In the genomic region with DNA sequence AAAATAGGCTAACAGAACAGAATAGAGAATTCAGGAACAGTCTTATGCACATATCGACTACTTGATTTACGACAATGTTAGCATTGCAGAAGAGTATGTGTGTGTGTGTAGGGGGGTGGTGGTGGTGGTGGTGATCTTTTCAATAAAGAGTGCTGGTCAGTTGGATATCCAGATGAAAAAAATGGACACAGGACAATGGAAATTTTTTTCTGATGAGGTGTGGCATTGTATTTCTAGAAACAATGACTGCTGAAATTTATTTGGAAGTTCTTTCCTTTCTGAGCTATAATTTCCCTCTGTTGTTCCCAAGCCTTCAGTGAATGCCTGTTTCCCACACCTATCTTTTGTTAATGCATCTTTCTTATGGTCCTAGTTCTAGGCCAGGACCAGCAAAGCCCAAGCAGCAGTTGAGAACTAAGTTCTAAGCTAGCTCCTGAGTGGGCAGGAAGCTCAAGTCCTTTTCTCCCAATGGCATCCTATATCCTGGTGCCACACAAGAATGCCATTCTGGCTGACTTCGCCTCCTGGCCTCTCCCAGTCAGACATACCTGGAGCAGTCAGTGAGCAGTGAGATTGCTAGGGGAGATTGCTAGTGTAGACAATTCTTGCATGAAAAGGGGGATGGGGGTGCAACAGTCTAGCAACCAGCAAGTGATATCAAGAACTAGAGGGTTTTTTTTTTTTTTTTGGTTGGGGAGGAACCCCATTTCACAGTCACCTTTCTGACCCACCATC, we compare ENCODE assay signal across 18 cellular contexts. TPM values are rescaled to one million over a fixed set of nuclear protein-coding genes. Genes with fewer than 3 reads are reported as not detected.
DNase-seq lines count a peak whose midpoint lies in the region.
"Had no signal": no experiment of that assay in that cellular context is flagged by ENCODE, and none has a peak within 500 bp of the region (broad histone marks: within the 10 kb centered on the region; RNA-seq: fewer than 3 reads in every experiment).

No MANE protein-coding gene starts in this region.

- no peak overlapping the region for H3K27ac Mint-ChIP-seq in activated T-cell treated with anti-CD3 and anti-CD28 coated beads, Interleukin-2, amount 50 U/mL, for 24 hours

- H3K36me3 ChIP-seq in neuronal stem cell (replicated peaks in 1 of 2; ENCODE audit: control insufficient read depth in 2 of 2, insufficient read depth in 2 of 2, low read length in 2 of 2) = no peaks in the 10 kb centered on the region
- H3K36me3 ChIP-seq: cardiac muscle cell, esophagus squamous epithelium, upper lobe of right lung had no signal

- H2AK5ac ChIP-seq in neuronal stem cell (ENCODE audit: low read depth, low read length) = no peak overlapping the region

- peak overlapping the region; percentile 32 for H3K4me3 Mint-ChIP-seq in activated T-cell treated with anti-CD3 and anti-CD28 coated beads, Interleukin-2, amount 50 U/mL, for 24 hours

- H2AFZ ChIP-seq in neuronal stem cell (ENCODE audit: low read length) = no peak overlapping the region

- no peaks in the 10 kb centered on the region for H3K36me3 Mint-ChIP-seq in activated T-cell treated with anti-CD3 and anti-CD28 coated beads, Interleukin-2, amount 50 U/mL, for 24 hours (ENCODE audit: low read depth)

- peaks cover 8 to 45% (median 24%) of the 10 kb centered on the region in 3 experiments for H3K27me3 ChIP-seq in neuronal stem cell (ENCODE audit: control insufficient read depth in 3 of 3, insufficient read depth in 3 of 3, low read depth in 1 of 3, low read length in 3 of 3)

- H3K9ac ChIP-seq in neuronal stem cell (ENCODE audit: low read depth, low read length, poor library complexity) = no peak overlapping the region
- H3K9ac ChIP-seq: parathyroid adenoma had no signal

- H3K9me3 Mint-ChIP-seq in activated T-cell treated with anti-CD3 and anti-CD28 coated beads, Interleukin-2, amount 50 U/mL, for 24 hours = peaks cover 20% of the 10 kb centered on the region

- H3K4me2 ChIP-seq in neuronal stem cell (ENCODE audit: insufficient read depth, low read length, poor library complexity, severe bottlenecking) = no peak overlapping the region

- H3K14ac ChIP-seq in neuronal stem cell (ENCODE audit: low read length) = no peak overlapping the region

- H3K18ac ChIP-seq in neuronal stem cell (ENCODE audit: low read length) = no peak overlapping the region

- peaks cover 36% of the 10 kb centered on the region for H3K4me1 Mint-ChIP-seq in activated T-cell treated with anti-CD3 and anti-CD28 coated beads, Interleukin-2, amount 50 U/mL, for 24 hours (ENCODE audit: low read depth)

- peaks cover 57% of the 10 kb centered on the region for H3K27me3 Mint-ChIP-seq in activated T-cell treated with anti-CD3 and anti-CD28 coated beads, Interleukin-2, amount 50 U/mL, for 24 hours

- H2BK15ac ChIP-seq in neuronal stem cell (ENCODE audit: low read length) = no peak overlapping the region

- no peak overlapping the region for H2BK120ac ChIP-seq in neuronal stem cell (ENCODE audit: low read depth, low read length)

- no CpG with 5 or more reads among the region's 3 CpGs for WGBS in neuronal stem cell (ENCODE audit: extremely low coverage in 2 of 2, insufficient read length in 2 of 2, insufficient replicate concordance in 1 of 2), 2 donors

- no peak overlapping the region for H2BK5ac ChIP-seq in neuronal stem cell (ENCODE audit: low read length)

- no peak overlapping the region for H3K4me3 ChIP-seq in neuronal stem cell (ENCODE audit: low read length in 2 of 2)

- H4K8ac ChIP-seq in neuronal stem cell (ENCODE audit: low read depth, low read length) = no peak overlapping the region

- no peak overlapping the region for H3K4ac ChIP-seq in neuronal stem cell (ENCODE audit: low read length)

- peaks cover 3% of the 10 kb centered on the region for H3K79me1 ChIP-seq in neuronal stem cell (ENCODE audit: low read depth, low read length)

- DNase-seq in activated T-cell treated with anti-CD3 and anti-CD28 coated beads, Interleukin-2, amount 50 U/mL, for 24 hours = no peak
- DNase-seq in activated T-cell treated with anti-CD3 and anti-CD28 coated beads, Interleukin-2, amount 50 U/mL, for 1 hour = no peak
- DNase-seq in SW480 (ENCODE audit: low spot score) (peak; percentile 47), dermis blood vessel endothelial cell (peak; percentile 26), retina (peak; percentile 17), HCEC 1CT (no peak), activated gamma-delta T cell (lab: John Stamatoyannopoulos, UW) (no peak), neuronal stem cell (ENCODE audit: low spot score) (no peak)
- DNase-seq: DMS153; esophagus squamous epithelium; hippocampal formation; Karpas-422; NCI-H1930; Right ventricle myocardium superior; stimulated activated CD4-positive, alpha-beta T cell treated with anti-CD3 and anti-CD28 coated beads, Interleukin-12 subunit alpha, Interleukin-12 subunit beta, amount 100 ng/mL, for 4 hours; upper lobe of right lung had no signal

- H3K23ac ChIP-seq in neuronal stem cell (ENCODE audit: low read depth, low read length, poor library complexity) = no peak overlapping the region

- peaks cover 4 to 9% of the 10 kb centered on the region in 2 donors for H3K9me3 ChIP-seq in neuronal stem cell (replicated peaks in 1 of 2; ENCODE audit: control insufficient read depth in 2 of 2, insufficient read depth in 1 of 2, low read depth in 1 of 2, low read length in 2 of 2)
- H3K9me3 ChIP-seq: upper lobe of right lung had no signal

- peaks cover 13% of the 10 kb centered on the region in 2 donors for H3K4me1 ChIP-seq in neuronal stem cell (ENCODE audit: control insufficient read depth in 2 of 2, insufficient read depth in 1 of 2, low read depth in 1 of 2, low read length in 2 of 2)
- H3K4me1 ChIP-seq: parathyroid adenoma, upper lobe of right lung had no signal

- H3K27ac ChIP-seq in neuronal stem cell (replicated peaks; ENCODE audit: low read length) = no peak overlapping the region
- H3K27ac ChIP-seq: cardiac muscle cell, parathyroid adenoma, upper lobe of right lung had no signal

- no peak overlapping the region for H2BK12ac ChIP-seq in neuronal stem cell (ENCODE audit: low read length)

- H4K91ac ChIP-seq in neuronal stem cell (ENCODE audit: low read depth, low read length, poor library complexity) = no peak overlapping the region

RNA-seq across cellular contexts. Expression of gene TOX2, which starts 1.2 kb away (rescaled TPM):
- 0.88 and 1.5 TPM in 2 replicates for total RNA-seq in dermis blood vessel endothelial cell
- 16.8 TPM for polyA plus RNA-seq in neuronal stem cell (2013, experiment 1 of 2)
- 15.7 TPM for polyA plus RNA-seq in neuronal stem cell (2013, experiment 2 of 2)

Comparison
In these comparisons a context has a peak if more than half of its experiments do, and no peak if none do; other contexts are left out.
1. DNase-seq: peak in SW480 (single experiment), dermis blood vessel endothelial cell (single experiment) and retina (single experiment); none in activated T-cell treated with anti-CD3 and anti-CD28 coated beads, Interleukin-2, amount 50 U/mL, for 24 hours (single experiment), activated T-cell treated with anti-CD3 and anti-CD28 coated beads, Interleukin-2, amount 50 U/mL, for 1 hour (single experiment), HCEC 1CT (single experiment), activated gamma-delta T cell (single experiment) and neuronal stem cell (single experiment).